In genomic region chr6:37257634-37258404, GRCh38 we compare ENCODE assay signal across 1 cellular context.
A peak's percentile ranks its signal among the peaks of the same experiment; 100 is the strongest.
TF ChIP-seq lines count a peak whose summit lies in the region.

Gene TBC1D22B (plus strand): TSS chr6:37257772. CDS start chr6:37257918, 146 bp downstream.
Gene TMEM217 (minus strand): TSS chr6:37258144. CDS start chr6:37219030, 39,114 bp downstream.

TF ChIP-seq in HepG2, 621 proteins besides CTCF, POLR2A, EP300 and RAD21 (continued from another document and continues in another):
- TF ChIP-seq ZNF382 (CRISPR knock-in tag; IDR thresholded peaks at IDR 0.05; ENCODE audit: borderline replicate concordance) (no peak), ZNF574 (CRISPR knock-in tag; IDR thresholded peaks at IDR 0.05) (peak; percentile 81), AGO1 (IDR thresholded peaks at IDR 0.05; ENCODE audit: low read depth, low read length, poor library complexity, severe bottlenecking) (peak; percentile 82), SNAPC4 (CRISPR knock-in tag; IDR thresholded peaks at IDR 0.05) (no peak; the same call in none of the 2 replicates), GABPA (IDR thresholded peaks at IDR 0.05; ENCODE audit: low read depth, low read length) (no peak), GABPA (CRISPR knock-in tag; IDR thresholded peaks at IDR 0.05; ENCODE audit: low read depth) (no peak), ZNF891 (CRISPR knock-in tag; IDR thresholded peaks at IDR 0.05) (peak; percentile 90; the same call in 1 of the 2 replicates), BHLHE40 (IDR thresholded peaks at IDR 0.05; ENCODE audit: low read length) (no peak), TGIF2 (CRISPR knock-in tag; IDR thresholded peaks at IDR 0.05) (no peak), ISL2 (CRISPR knock-in tag; IDR thresholded peaks at IDR 0.05) (no peak), MBNL3 (CRISPR knock-in tag; conservative IDR thresholded peaks at IDR 0.05) (no peak), KAT7 (CRISPR knock-in tag; IDR thresholded peaks at IDR 0.05; ENCODE audit: borderline replicate concordance) (peak; percentile 95), FOSL1 (CRISPR knock-in tag; IDR thresholded peaks at IDR 0.05; ENCODE audit: borderline replicate concordance) (0 out of 2 replicates have a peak, but pooled peaks have one; percentile 10), NCOR1 (IDR thresholded peaks at IDR 0.05; ENCODE audit: borderline replicate concordance, low read length) (no peak), MXD1 (CRISPR knock-in tag; IDR thresholded peaks at IDR 0.05) (peak; percentile 81; the same call in 1 of the 2 replicates), NR2F2 (IDR thresholded peaks at IDR 0.05; ENCODE audit: borderline replicate concordance, low read depth) (no peak; the same call in 1 of the 2 replicates), IRX3 (CRISPR knock-in tag; IDR thresholded peaks at IDR 0.05; ENCODE audit: borderline replicate concordance, low read depth) (peak; percentile 84; the same call in 1 of the 2 replicates), MIER3 (CRISPR knock-in tag; IDR thresholded peaks at IDR 0.05; ENCODE audit: borderline replicate concordance) (peak; percentile 79), DNMT3B (CRISPR knock-in tag; conservative IDR thresholded peaks at IDR 0.05) (no peak), FOXA1 (IDR thresholded peaks at IDR 0.05) (no peak), FOXA1 (CRISPR knock-in tag; IDR thresholded peaks at IDR 0.05) (no peak; the same call in 1 of the 2 replicates), THAP11 (CRISPR knock-in tag; IDR thresholded peaks at IDR 0.05) (peak; percentile 89), RBM22 (optimal IDR thresholded peaks at IDR 0.05; ENCODE audit: low read length) (no peak), ZNF225 (CRISPR knock-in tag; IDR thresholded peaks at IDR 0.05) (peak; percentile 93), SRSF1 (optimal IDR thresholded peaks at IDR 0.05; ENCODE audit: low read depth, low read length) (no peak), PAWR (CRISPR knock-in tag; IDR thresholded peaks at IDR 0.05; ENCODE audit: borderline replicate concordance) (no peak), ZNF550 (CRISPR knock-in tag; IDR thresholded peaks at IDR 0.05; ENCODE audit: borderline replicate concordance) (peak; percentile 79; the same call in 1 of the 2 replicates), SRF (IDR thresholded peaks at IDR 0.05; ENCODE audit: low read depth, low read length) (no peak), HDAC6 (IDR thresholded peaks at IDR 0.05; ENCODE audit: low read depth, low read length) (no peak), TCF12 (IDR thresholded peaks at IDR 0.05) (no peak), TCF12 (CRISPR knock-in tag; IDR thresholded peaks at IDR 0.05) (0 out of 2 replicates have a peak, but pooled peaks have one; percentile 32), ZNF441 (CRISPR knock-in tag; IDR thresholded peaks at IDR 0.05; ENCODE audit: borderline replicate concordance) (no peak), ZNF235 (CRISPR knock-in tag; IDR thresholded peaks at IDR 0.05; ENCODE audit: borderline replicate concordance) (peak; percentile 95; the same call in 1 of the 2 replicates)
- TF ChIP-seq, protein P1, sequence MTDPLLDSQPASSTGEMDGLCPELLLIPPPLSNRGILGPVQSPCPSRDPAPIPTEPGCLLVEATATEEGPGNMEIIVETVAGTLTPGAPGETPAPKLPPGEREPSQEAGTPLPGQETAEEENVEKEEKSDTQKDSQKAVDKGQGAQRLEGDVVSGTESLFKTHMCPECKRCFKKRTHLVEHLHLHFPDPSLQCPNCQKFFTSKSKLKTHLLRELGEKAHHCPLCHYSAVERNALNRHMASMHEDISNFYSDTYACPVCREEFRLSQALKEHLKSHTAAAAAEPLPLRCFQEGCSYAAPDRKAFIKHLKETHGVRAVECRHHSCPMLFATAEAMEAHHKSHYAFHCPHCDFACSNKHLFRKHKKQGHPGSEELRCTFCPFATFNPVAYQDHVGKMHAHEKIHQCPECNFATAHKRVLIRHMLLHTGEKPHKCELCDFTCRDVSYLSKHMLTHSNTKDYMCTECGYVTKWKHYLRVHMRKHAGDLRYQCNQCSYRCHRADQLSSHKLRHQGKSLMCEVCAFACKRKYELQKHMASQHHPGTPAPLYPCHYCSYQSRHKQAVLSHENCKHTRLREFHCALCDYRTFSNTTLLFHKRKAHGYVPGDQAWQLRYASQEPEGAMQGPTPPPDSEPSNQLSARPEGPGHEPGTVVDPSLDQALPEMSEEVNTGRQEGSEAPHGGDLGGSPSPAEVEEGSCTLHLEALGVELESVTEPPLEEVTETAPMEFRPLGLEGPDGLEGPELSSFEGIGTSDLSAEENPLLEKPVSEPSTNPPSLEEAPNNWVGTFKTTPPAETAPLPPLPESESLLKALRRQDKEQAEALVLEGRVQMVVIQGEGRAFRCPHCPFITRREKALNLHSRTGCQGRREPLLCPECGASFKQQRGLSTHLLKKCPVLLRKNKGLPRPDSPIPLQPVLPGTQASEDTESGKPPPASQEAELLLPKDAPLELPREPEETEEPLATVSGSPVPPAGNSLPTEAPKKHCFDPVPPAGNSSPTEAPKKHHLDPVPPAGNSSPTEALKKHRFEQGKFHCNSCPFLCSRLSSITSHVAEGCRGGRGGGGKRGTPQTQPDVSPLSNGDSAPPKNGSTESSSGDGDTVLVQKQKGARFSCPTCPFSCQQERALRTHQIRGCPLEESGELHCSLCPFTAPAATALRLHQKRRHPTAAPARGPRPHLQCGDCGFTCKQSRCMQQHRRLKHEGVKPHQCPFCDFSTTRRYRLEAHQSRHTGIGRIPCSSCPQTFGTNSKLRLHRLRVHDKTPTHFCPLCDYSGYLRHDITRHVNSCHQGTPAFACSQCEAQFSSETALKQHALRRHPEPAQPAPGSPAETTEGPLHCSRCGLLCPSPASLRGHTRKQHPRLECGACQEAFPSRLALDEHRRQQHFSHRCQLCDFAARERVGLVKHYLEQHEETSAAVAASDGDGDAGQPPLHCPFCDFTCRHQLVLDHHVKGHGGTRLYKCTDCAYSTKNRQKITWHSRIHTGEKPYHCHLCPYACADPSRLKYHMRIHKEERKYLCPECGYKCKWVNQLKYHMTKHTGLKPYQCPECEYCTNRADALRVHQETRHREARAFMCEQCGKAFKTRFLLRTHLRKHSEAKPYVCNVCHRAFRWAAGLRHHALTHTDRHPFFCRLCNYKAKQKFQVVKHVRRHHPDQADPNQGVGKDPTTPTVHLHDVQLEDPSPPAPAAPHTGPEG (CRISPR knock-in tag; IDR thresholded peaks at IDR 0.05) = no peak; the same call in 1 of the 2 replicates
- TF ChIP-seq, protein P2, sequence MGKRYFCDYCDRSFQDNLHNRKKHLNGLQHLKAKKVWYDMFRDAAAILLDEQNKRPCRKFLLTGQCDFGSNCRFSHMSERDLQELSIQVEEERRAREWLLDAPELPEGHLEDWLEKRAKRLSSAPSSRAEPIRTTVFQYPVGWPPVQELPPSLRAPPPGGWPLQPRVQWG (CRISPR knock-in tag; IDR thresholded peaks at IDR 0.05; ENCODE audit: borderline replicate concordance, low read depth) = no peak
- TF ChIP-seq, protein P3, sequence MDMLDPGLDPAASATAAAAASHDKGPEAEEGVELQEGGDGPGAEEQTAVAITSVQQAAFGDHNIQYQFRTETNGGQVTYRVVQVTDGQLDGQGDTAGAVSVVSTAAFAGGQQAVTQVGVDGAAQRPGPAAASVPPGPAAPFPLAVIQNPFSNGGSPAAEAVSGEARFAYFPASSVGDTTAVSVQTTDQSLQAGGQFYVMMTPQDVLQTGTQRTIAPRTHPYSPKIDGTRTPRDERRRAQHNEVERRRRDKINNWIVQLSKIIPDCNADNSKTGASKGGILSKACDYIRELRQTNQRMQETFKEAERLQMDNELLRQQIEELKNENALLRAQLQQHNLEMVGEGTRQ (IDR thresholded peaks at IDR 0.05; ENCODE audit: low read depth, low read length) = no peak
- TF ChIP-seq, protein P3 (CRISPR knock-in tag; IDR thresholded peaks at IDR 0.05; ENCODE audit: borderline replicate concordance) = no peak
- TF ChIP-seq, protein P4, sequence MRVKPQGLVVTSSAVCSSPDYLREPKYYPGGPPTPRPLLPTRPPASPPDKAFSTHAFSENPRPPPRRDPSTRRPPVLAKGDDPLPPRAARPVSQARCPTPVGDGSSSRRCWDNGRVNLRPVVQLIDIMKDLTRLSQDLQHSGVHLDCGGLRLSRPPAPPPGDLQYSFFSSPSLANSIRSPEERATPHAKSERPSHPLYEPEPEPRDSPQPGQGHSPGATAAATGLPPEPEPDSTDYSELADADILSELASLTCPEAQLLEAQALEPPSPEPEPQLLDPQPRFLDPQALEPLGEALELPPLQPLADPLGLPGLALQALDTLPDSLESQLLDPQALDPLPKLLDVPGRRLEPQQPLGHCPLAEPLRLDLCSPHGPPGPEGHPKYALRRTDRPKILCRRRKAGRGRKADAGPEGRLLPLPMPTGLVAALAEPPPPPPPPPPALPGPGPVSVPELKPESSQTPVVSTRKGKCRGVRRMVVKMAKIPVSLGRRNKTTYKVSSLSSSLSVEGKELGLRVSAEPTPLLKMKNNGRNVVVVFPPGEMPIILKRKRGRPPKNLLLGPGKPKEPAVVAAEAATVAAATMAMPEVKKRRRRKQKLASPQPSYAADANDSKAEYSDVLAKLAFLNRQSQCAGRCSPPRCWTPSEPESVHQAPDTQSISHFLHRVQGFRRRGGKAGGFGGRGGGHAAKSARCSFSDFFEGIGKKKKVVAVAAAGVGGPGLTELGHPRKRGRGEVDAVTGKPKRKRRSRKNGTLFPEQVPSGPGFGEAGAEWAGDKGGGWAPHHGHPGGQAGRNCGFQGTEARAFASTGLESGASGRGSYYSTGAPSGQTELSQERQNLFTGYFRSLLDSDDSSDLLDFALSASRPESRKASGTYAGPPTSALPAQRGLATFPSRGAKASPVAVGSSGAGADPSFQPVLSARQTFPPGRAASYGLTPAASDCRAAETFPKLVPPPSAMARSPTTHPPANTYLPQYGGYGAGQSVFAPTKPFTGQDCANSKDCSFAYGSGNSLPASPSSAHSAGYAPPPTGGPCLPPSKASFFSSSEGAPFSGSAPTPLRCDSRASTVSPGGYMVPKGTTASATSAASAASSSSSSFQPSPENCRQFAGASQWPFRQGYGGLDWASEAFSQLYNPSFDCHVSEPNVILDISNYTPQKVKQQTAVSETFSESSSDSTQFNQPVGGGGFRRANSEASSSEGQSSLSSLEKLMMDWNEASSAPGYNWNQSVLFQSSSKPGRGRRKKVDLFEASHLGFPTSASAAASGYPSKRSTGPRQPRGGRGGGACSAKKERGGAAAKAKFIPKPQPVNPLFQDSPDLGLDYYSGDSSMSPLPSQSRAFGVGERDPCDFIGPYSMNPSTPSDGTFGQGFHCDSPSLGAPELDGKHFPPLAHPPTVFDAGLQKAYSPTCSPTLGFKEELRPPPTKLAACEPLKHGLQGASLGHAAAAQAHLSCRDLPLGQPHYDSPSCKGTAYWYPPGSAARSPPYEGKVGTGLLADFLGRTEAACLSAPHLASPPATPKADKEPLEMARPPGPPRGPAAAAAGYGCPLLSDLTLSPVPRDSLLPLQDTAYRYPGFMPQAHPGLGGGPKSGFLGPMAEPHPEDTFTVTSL (CRISPR knock-in tag; IDR thresholded peaks at IDR 0.05; ENCODE audit: borderline replicate concordance) = peak; percentile 73; the same call in 1 of the 2 replicates
